ENCODE assay signal across 2 cellular contexts in genomic region chr20:13355386-13355785, GRCh38.
TF ChIP-seq lines count a peak whose summit lies in the region.

No MANE protein-coding gene starts in this region.

TF ChIP-seq in GM23338, 12 proteins besides CTCF, POLR2A, EP300 and RAD21 (continued from another document):
- TF ChIP-seq ZNF462 (CRISPR knock-in tag; IDR thresholded peaks at IDR 0.05) (no peak), REST (IDR thresholded peaks at IDR 0.05; ENCODE audit: unreplicated experiment) (no peak), NANOG (IDR thresholded peaks at IDR 0.05; ENCODE audit: borderline replicate concordance) (no peak), POLR2AphosphoS5 (IDR thresholded peaks at IDR 0.05; ENCODE audit: low read depth) (no peak), ETS1 (IDR thresholded peaks at IDR 0.05) (no peak), EZH2phosphoT487 (IDR thresholded peaks at IDR 0.05; ENCODE audit: unreplicated experiment) (no peak)

TF ChIP-seq in HepG2, 621 proteins besides CTCF, POLR2A, EP300 and RAD21 (continued from another document and continues in another):
- peak; percentile 73; the same call in 1 of the 2 replicates for TF ChIP-seq TFE3 (CRISPR knock-in tag; IDR thresholded peaks at IDR 0.05)
- no peak for TF ChIP-seq ZNF124 (CRISPR knock-in tag; IDR thresholded peaks at IDR 0.05)
- TF ChIP-seq ZNF749 (CRISPR knock-in tag; IDR thresholded peaks at IDR 0.05; ENCODE audit: borderline replicate concordance), result no peak
- no peak for TF ChIP-seq GATAD2A (CRISPR knock-in tag; IDR thresholded peaks at IDR 0.05)
- TF ChIP-seq ETS1 (CRISPR knock-in tag; IDR thresholded peaks at IDR 0.05), result no peak
- 0 out of 2 replicates have a peak, but pooled peaks have one; percentile 17 for TF ChIP-seq EHMT2 (IDR thresholded peaks at IDR 0.05; ENCODE audit: borderline replicate concordance, low read depth, low read length)
- no peak for TF ChIP-seq ZNF770 (CRISPR knock-in tag; IDR thresholded peaks at IDR 0.05)
- no peak for TF ChIP-seq TOPORS (CRISPR knock-in tag; IDR thresholded peaks at IDR 0.05)
- no peak for TF ChIP-seq NBN (conservative IDR thresholded peaks at IDR 0.05)
- TF ChIP-seq SAP130 (CRISPR knock-in tag; IDR thresholded peaks at IDR 0.05; ENCODE audit: low read depth), result peak; percentile 31
- no peak for TF ChIP-seq ZNF431 (CRISPR knock-in tag; IDR thresholded peaks at IDR 0.05; ENCODE audit: borderline replicate concordance, low read depth)
- TF ChIP-seq ZNF230 (CRISPR knock-in tag; IDR thresholded peaks at IDR 0.05), result no peak
- no peak for TF ChIP-seq GPN1 (CRISPR knock-in tag; IDR thresholded peaks at IDR 0.05; ENCODE audit: borderline replicate concordance)
- no peak for TF ChIP-seq ZNF550 (CRISPR knock-in tag; IDR thresholded peaks at IDR 0.05; ENCODE audit: borderline replicate concordance)
- TF ChIP-seq RELA (CRISPR knock-in tag; IDR thresholded peaks at IDR 0.05), result no peak
- TF ChIP-seq ZNF746 (CRISPR knock-in tag; IDR thresholded peaks at IDR 0.05), result no peak
- TF ChIP-seq ZNF549 (CRISPR knock-in tag; IDR thresholded peaks at IDR 0.05), result no peak
- no peak for TF ChIP-seq ATF1 (CRISPR knock-in tag; IDR thresholded peaks at IDR 0.05)
- TF ChIP-seq ZNF44 (CRISPR knock-in tag; IDR thresholded peaks at IDR 0.05), result no peak
- TF ChIP-seq DPF2 (CRISPR knock-in tag; IDR thresholded peaks at IDR 0.05; ENCODE audit: borderline replicate concordance, low read depth), result no peak
- TF ChIP-seq RBM39 (IDR thresholded peaks at IDR 0.05; ENCODE audit: low read depth, low read length, poor library complexity, severe bottlenecking), result no peak
- TF ChIP-seq ZNF589 (CRISPR knock-in tag; conservative IDR thresholded peaks at IDR 0.05), result no peak
- no peak for TF ChIP-seq ZNF687 (CRISPR knock-in tag; IDR thresholded peaks at IDR 0.05)
- TF ChIP-seq PPARG (CRISPR knock-in tag; conservative IDR thresholded peaks at IDR 0.05), result no peak
- TF ChIP-seq HMG20A (CRISPR knock-in tag; IDR thresholded peaks at IDR 0.05; ENCODE audit: borderline replicate concordance), result peak; percentile 80
- TF ChIP-seq ZBTB26 (CRISPR knock-in tag; IDR thresholded peaks at IDR 0.05; ENCODE audit: borderline replicate concordance), result no peak
- no peak for TF ChIP-seq ZNF720 (CRISPR knock-in tag; IDR thresholded peaks at IDR 0.05)
- no peak for TF ChIP-seq CREM (IDR thresholded peaks at IDR 0.05)
- TF ChIP-seq CREM (CRISPR knock-in tag; IDR thresholded peaks at IDR 0.05), result no peak
- TF ChIP-seq SOX5 (CRISPR knock-in tag; IDR thresholded peaks at IDR 0.05; ENCODE audit: borderline replicate concordance), result peak; percentile 50; the same call in 1 of the 2 replicates
- TF ChIP-seq CBX2 (IDR thresholded peaks at IDR 0.05; ENCODE audit: low read depth, low read length), result no peak
- no peak for TF ChIP-seq CBX2 (CRISPR knock-in tag; IDR thresholded peaks at IDR 0.05; ENCODE audit: low read depth)
- TF ChIP-seq ZFP36 (IDR thresholded peaks at IDR 0.05; ENCODE audit: borderline replicate concordance, low read depth, low read length, partially characterized antibody), result no peak
- TF ChIP-seq HIC2 (CRISPR knock-in tag; IDR thresholded peaks at IDR 0.05; ENCODE audit: low read depth), result no peak
- no peak for TF ChIP-seq BORCS8-MEF2B (CRISPR knock-in tag; IDR thresholded peaks at IDR 0.05)
- no peak for TF ChIP-seq DBP (CRISPR knock-in tag; IDR thresholded peaks at IDR 0.05; ENCODE audit: not compliant biosample characterization)
- no peak for TF ChIP-seq ZNF468 (CRISPR knock-in tag; IDR thresholded peaks at IDR 0.05)
- TF ChIP-seq CEBPG (CRISPR knock-in tag; IDR thresholded peaks at IDR 0.05), result peak; percentile 65
- no peak for TF ChIP-seq ZNF496 (CRISPR knock-in tag; IDR thresholded peaks at IDR 0.05; ENCODE audit: insufficient replicate concordance)
- TF ChIP-seq BRCA1 (CRISPR knock-in tag; IDR thresholded peaks at IDR 0.05), result no peak
- no peak for TF ChIP-seq ZNF280D (CRISPR knock-in tag; IDR thresholded peaks at IDR 0.05)
- no peak for TF ChIP-seq ZNF138 (CRISPR knock-in tag; IDR thresholded peaks at IDR 0.05; ENCODE audit: low read depth)
- no peak for TF ChIP-seq SRSF4 (IDR thresholded peaks at IDR 0.05; ENCODE audit: low read depth, low read length, poor library complexity, severe bottlenecking)
